16 cellular contexts compared by ENCODE assay signal in the genomic region with DNA sequence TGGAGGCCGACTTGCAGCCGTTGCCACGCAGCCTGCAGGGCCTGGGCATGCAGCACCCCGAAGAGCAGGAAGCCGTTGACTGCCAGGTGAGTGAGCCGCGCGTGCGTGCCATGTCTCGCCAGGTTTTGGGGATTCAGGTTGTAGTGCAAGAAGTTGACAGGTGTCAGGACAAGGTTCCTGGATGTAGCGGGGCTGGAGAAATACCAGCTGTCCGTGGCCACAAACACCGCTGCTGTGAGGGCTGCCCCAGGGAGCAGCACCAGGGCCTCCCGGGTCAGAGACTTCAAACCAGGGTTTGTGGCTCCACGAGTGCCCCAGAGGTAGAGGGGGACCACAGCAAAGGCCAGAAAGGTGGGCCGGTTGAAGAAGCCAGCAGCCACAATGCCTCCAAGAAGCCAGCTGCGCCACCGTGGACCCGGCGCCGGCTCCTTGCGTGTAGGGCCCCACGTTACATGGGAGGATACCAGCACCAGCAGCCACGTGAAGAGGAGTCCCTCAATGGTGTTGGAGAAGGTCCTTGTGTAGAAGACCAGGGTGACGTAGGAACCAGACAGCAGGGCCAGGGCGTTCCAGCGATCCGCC.
"Had no signal": no experiment of that assay in that cellular context is flagged by ENCODE, and none has a peak within 500 bp of the region (broad histone marks: within the 10 kb centered on the region; RNA-seq: fewer than 3 reads in every experiment).

No MANE protein-coding gene starts in this region.

- H3K4me3 ChIP-seq: ascending aorta had no signal

- H3K9me3 ChIP-seq: ascending aorta had no signal

- DNase-seq: activated B cell treated with CpG ODN at 0.5 μM for 24 hours; activated CD4-positive, alpha-beta memory T cell treated with anti-CD3 and anti-CD28 coated beads for 36 hours; activated CD4-positive, alpha-beta T cell treated with anti-CD3 and anti-CD28 coated beads for 1 hour; activated CD4-positive, alpha-beta T cell treated with anti-CD3 and anti-CD28 coated beads, Interleukin-2, amount 10 ng/mL, durations not matched to agents 7 days and 5 days; activated effector memory CD4-positive, alpha-beta T cell treated with Interleukin-2 at 50 U/mL for 16 hours; activated naive CD4-positive, alpha-beta T cell; activated T-cell treated with anti-CD3 and anti-CD28 coated beads, Interleukin-2, amount 50 U/mL, for 24 hours; KG1; NCI-H1048; NCI-H187 treated with DMSO at 0.1 percent for 48 hours; NCI-H2081 treated with DMSO at 0.1 percent for 48 hours; NCI-H446; PC-3; SHP77 treated with DMSO at 0.1 percent for 48 hours had no signal

- FAIRE-seq: RCC 7860 had no signal

- H3K27ac ChIP-seq: ascending aorta had no signal

- H3K27me3 ChIP-seq: ascending aorta had no signal
